Comparison of ENCODE assay signal across 23 cellular contexts in genomic region chr11:122144752-122145151, GRCh38. TPM values are rescaled to one million over a fixed set of nuclear protein-coding genes. Genes with fewer than 3 reads are reported as not detected.
"Had no signal": no experiment of that assay in that cellular context is flagged by ENCODE, and none has a peak within 500 bp of the region (broad histone marks: within the 10 kb centered on the region; RNA-seq: fewer than 3 reads in every experiment).

No MANE protein-coding gene starts in this region.

- H3K36me3 ChIP-seq: esophagus muscularis mucosa, left ventricle myocardium inferior, lower lobe of right lung, neural progenitor cell, right atrium auricular region, sigmoid colon, tibial artery, upper lobe of left lung, uterus had no signal

- FAIRE-seq: kidney had no signal

- H3K4me3 ChIP-seq: esophagus muscularis mucosa, hepatocyte, left ventricle myocardium inferior, lower lobe of right lung, neural progenitor cell, right atrium auricular region, sigmoid colon, smooth muscle cell, tibial artery, upper lobe of left lung, uterus had no signal

- H3K27me3 ChIP-seq: esophagus muscularis mucosa, foreskin keratinocyte, right atrium auricular region, sigmoid colon, tibial artery, upper lobe of left lung, uterus had no signal

- H3K27ac ChIP-seq: esophagus muscularis mucosa, foreskin keratinocyte, hepatocyte, left ventricle myocardium inferior, lower lobe of right lung, neural progenitor cell, right atrium auricular region, sigmoid colon, tibial artery, upper lobe of left lung, uterus had no signal

- ATAC-seq: effector memory CD8-positive, alpha-beta T cell; foreskin keratinocyte; left cardiac atrium; lower lobe of right lung; natural killer cell; stimulated activated memory B cell treated with anti-CD40 and anti-IgM and Interleukin-4, amounts not matched to agents 10 μg/mL and 1 μg/mL and 100 μg/mL, for 72 hours had no signal

- H3K9me3 ChIP-seq: esophagus muscularis mucosa, left ventricle myocardium inferior, lower lobe of right lung, right atrium auricular region, sigmoid colon, tibial artery, upper lobe of left lung, uterus had no signal

- H3K9me3 Mint-ChIP-seq: memory B cell; mesothelial cell of epicardium; natural killer cell; neural progenitor cell; stimulated activated memory B cell treated with anti-CD40 and anti-IgM and Interleukin-4, amounts not matched to agents 10 μg/mL and 1 μg/mL and 100 μg/mL, for 72 hours; stimulated activated naive CD8-positive, alpha-beta T cell treated with anti-CD3 and anti-CD28 coated beads, Interleukin-15, Interleukin-2, amounts not matched to agents 100 ng/mL and 50 ng/mL, for 24 hours had no signal

- H3K4me1 Mint-ChIP-seq: memory B cell; natural killer cell; stimulated activated memory B cell treated with anti-CD40 and anti-IgM and Interleukin-4, amounts not matched to agents 10 μg/mL and 1 μg/mL and 100 μg/mL, for 72 hours had no signal

- H3K4me3 Mint-ChIP-seq: effector memory CD8-positive, alpha-beta T cell; memory B cell; mesothelial cell of epicardium; natural killer cell; neural progenitor cell; stimulated activated memory B cell treated with anti-CD40 and anti-IgM and Interleukin-4, amounts not matched to agents 10 μg/mL and 1 μg/mL and 100 μg/mL, for 72 hours; stimulated activated naive CD8-positive, alpha-beta T cell treated with anti-CD3 and anti-CD28 coated beads, Interleukin-15, Interleukin-2, amounts not matched to agents 100 ng/mL and 50 ng/mL, for 24 hours had no signal

- DNase-seq: effector memory CD8-positive, alpha-beta T cell; foreskin keratinocyte; head of caudate nucleus; kidney; left cardiac atrium; left ventricle myocardium inferior; lower lobe of right lung; natural killer cell; occipital lobe; sigmoid colon; stimulated activated CD4-positive, alpha-beta T cell treated with anti-CD3 and anti-CD28 coated beads, Interleukin-4, amount 100 ng/mL, for 24 hours; tibial artery; upper lobe of left lung; uterus had no signal

- H3K27ac Mint-ChIP-seq: effector memory CD8-positive, alpha-beta T cell; memory B cell; mesothelial cell of epicardium; natural killer cell; neural progenitor cell; stimulated activated memory B cell treated with anti-CD40 and anti-IgM and Interleukin-4, amounts not matched to agents 10 μg/mL and 1 μg/mL and 100 μg/mL, for 72 hours; stimulated activated naive CD8-positive, alpha-beta T cell treated with anti-CD3 and anti-CD28 coated beads, Interleukin-15, Interleukin-2, amounts not matched to agents 100 ng/mL and 50 ng/mL, for 24 hours had no signal

- H2AFZ ChIP-seq: hepatocyte, neural progenitor cell had no signal

- H3K4me2 ChIP-seq: hepatocyte, neural progenitor cell, smooth muscle cell had no signal

- H3K36me3 Mint-ChIP-seq: memory B cell; natural killer cell; stimulated activated memory B cell treated with anti-CD40 and anti-IgM and Interleukin-4, amounts not matched to agents 10 μg/mL and 1 μg/mL and 100 μg/mL, for 72 hours had no signal

- H3K4me1 ChIP-seq: left ventricle myocardium inferior, lower lobe of right lung, right atrium auricular region, tibial artery, upper lobe of left lung, uterus had no signal

- H3K27me3 Mint-ChIP-seq: effector memory CD8-positive, alpha-beta T cell had no signal

- H3K79me2 ChIP-seq: hepatocyte had no signal

RNA-seq across cellular contexts. Expression of gene BLID, which starts 28.7 kb away (rescaled TPM):
- total RNA-seq: kidney, natural killer cell had no signal
